Comparison of ENCODE assay signal across 20 cellular contexts in the genomic region with DNA sequence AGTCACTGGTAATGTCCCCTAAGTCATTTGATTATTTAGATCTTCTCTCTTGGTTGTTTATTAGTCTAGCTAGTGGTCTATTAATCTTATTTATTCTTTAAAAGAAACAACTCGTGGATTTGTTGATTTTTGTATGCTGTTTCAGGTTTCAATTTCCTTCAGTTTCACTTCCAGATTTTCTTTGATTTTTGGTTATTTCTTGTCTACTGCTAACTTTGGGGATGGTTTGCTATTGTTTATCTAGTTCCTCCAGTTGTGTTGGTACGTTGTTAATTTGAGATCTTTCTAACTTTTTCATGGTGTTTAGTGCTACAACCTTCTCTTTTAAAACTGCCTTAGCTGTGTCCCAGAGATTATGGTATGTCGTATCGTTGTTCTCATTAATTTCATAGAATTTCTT. TPM values are rescaled to one million over a fixed set of nuclear protein-coding genes. Genes with fewer than 3 reads are reported as not detected.
A peak's percentile ranks its signal among the peaks of the same experiment; 100 is the strongest.
DNase-seq lines count a peak whose midpoint lies in the region; ATAC-seq and TF ChIP-seq lines count a peak whose summit lies in the region.
"Had no signal": no experiment of that assay in that cellular context is flagged by ENCODE, and none has a peak within 500 bp of the region (broad histone marks: within the 10 kb centered on the region; RNA-seq: fewer than 3 reads in every experiment).

No MANE protein-coding gene starts in this region.

- H3K4me2 ChIP-seq in BLaER1 treated with 17β-estradiol and CSF1 and Interleukin-3, amounts not matched to agents 10 nM and 100 nM: peak overlapping the region in 6 of 11 experiments; percentile 19 to 45 (median 38); a peak in 7 of 22 replicates
- H3K4me2 ChIP-seq: BLaER1 had no signal

- ATAC-seq in activated T-helper 17 cell treated with anti-CD3 and anti-CD28 coated beads, Interleukin-2, amount 50 U/mL, for 72 hours (replicated peaks): no peak
- ATAC-seq in memory B cell (ENCODE audit: low read depth): peak; percentile 59
- ATAC-seq in CD8-positive, alpha-beta T cell: no peak

- H3K27me3 ChIP-seq in BLaER1 treated with 17β-estradiol and CSF1 and Interleukin-3, amounts not matched to agents 10 nM and 100 nM: no peaks in the 10 kb centered on the region
- no peaks in the 10 kb centered on the region for H3K27me3 ChIP-seq in CD8-positive, alpha-beta T cell (ENCODE audit: insufficient read depth, low read length)
- H3K27me3 ChIP-seq: BLaER1, Peyer's patch had no signal

- DNase-seq in CD1c-positive myeloid dendritic cell (ENCODE audit: extremely low spot score) (peak; percentile 34), memory B cell (ENCODE audit: low spot score in 2 of 2) (no peak), globus pallidus (ENCODE audit: low spot score) (no peak), lower leg skin (ENCODE audit: low spot score in 2 of 2) (no peak)
- DNase-seq in CD8-positive, alpha-beta T cell: no peak
- DNase-seq: DMS79; H9; HFFc6; KG1; NCI-H1105 treated with DMSO at 0.1 percent for 48 hours; NCI-H2029 treated with DMSO at 0.1 percent for 48 hours; NCI-H226; NCI-H524; NCI-H774; NK-92 treated with Interleukin-12 subunit alpha and Interleukin-12 subunit beta, amount 100 ng/mL, for 24 hours; Peyer's patch had no signal

- no peaks in the 10 kb centered on the region for H3K36me3 ChIP-seq in BLaER1 treated with 17β-estradiol and CSF1 and Interleukin-3, amounts not matched to agents 10 nM and 100 nM
- H3K36me3 ChIP-seq in CD8-positive, alpha-beta T cell (ENCODE audit: insufficient read depth, low read length): no peaks in the 10 kb centered on the region
- H3K36me3 ChIP-seq: BLaER1, Peyer's patch had no signal

- H3K4me1 ChIP-seq in BLaER1 treated with 17β-estradiol and CSF1 and Interleukin-3, amounts not matched to agents 10 nM and 100 nM: peaks cover 0 to 26% (median 6%) of the 10 kb centered on the region in 10 experiments; a peak in 10 of 20 replicates
- H3K4me1 ChIP-seq in CD8-positive, alpha-beta T cell (ENCODE audit: insufficient read depth, low read length): peaks cover 30% of the 10 kb centered on the region
- H3K4me1 ChIP-seq: BLaER1 had no signal

- peak overlapping the region in 1 of 11 experiments; percentile 2; a peak in 2 of 22 replicates for H3K27ac ChIP-seq in BLaER1 treated with 17β-estradiol and CSF1 and Interleukin-3, amounts not matched to agents 10 nM and 100 nM
- H3K27ac ChIP-seq in CD8-positive, alpha-beta T cell (ENCODE audit: low read depth, low read length): no peak overlapping the region
- H3K27ac ChIP-seq: BLaER1, Peyer's patch had no signal

- no peaks in the 10 kb centered on the region for H4K20me1 ChIP-seq in BLaER1 treated with 17β-estradiol and CSF1 and Interleukin-3, amounts not matched to agents 10 nM and 100 nM
- H4K20me1 ChIP-seq: BLaER1 had no signal

- H3K27me3 Mint-ChIP-seq in activated T-helper 17 cell treated with anti-CD3 and anti-CD28 coated beads, Interleukin-2, amount 50 U/mL, for 72 hours: no peaks in the 10 kb centered on the region
- no peaks in the 10 kb centered on the region for H3K27me3 Mint-ChIP-seq in memory B cell
- no peaks in the 10 kb centered on the region for H3K27me3 Mint-ChIP-seq in CD8-positive, alpha-beta T cell (ENCODE audit: low read depth)

- no peak overlapping the region for H3K27ac Mint-ChIP-seq in activated T-helper 17 cell treated with anti-CD3 and anti-CD28 coated beads, Interleukin-2, amount 50 U/mL, for 72 hours
- H3K27ac Mint-ChIP-seq in memory B cell: no peak overlapping the region
- H3K27ac Mint-ChIP-seq in CD8-positive, alpha-beta T cell: no peak overlapping the region
- H3K27ac Mint-ChIP-seq: H9, HFFc6 had no signal

- no peaks in the 10 kb centered on the region for H3K9me3 Mint-ChIP-seq in activated T-helper 17 cell treated with anti-CD3 and anti-CD28 coated beads, Interleukin-2, amount 50 U/mL, for 72 hours
- H3K9me3 Mint-ChIP-seq in memory B cell: no peaks in the 10 kb centered on the region
- no peaks in the 10 kb centered on the region for H3K9me3 Mint-ChIP-seq in CD8-positive, alpha-beta T cell
- H3K9me3 Mint-ChIP-seq: H9, HFFc6 had no signal

- H3K4me3 ChIP-seq in BLaER1 treated with 17β-estradiol and CSF1 and Interleukin-3, amounts not matched to agents 10 nM and 100 nM: no peak overlapping the region
- no peak overlapping the region for H3K4me3 ChIP-seq in lower leg skin (ENCODE audit: low read depth, poor library complexity, severe bottlenecking)
- H3K4me3 ChIP-seq in CD8-positive, alpha-beta T cell (ENCODE audit: low read depth, low read length): no peak overlapping the region
- H3K4me3 ChIP-seq: BLaER1, Peyer's patch had no signal

- POLR2A ChIA-PET in CD8-positive, alpha-beta T cell (lab: Charles Lee): no interaction called here

- intact Hi-C loops in lower leg skin (cut with DNase I; ENCODE audit: low total_unique reads): no loop called here
- intact Hi-C loops in CD8-positive, alpha-beta T cell (cut with DNase I, micrococcal nuclease): no loop called here

- TF ChIP-seq POLR2A in lower leg skin (IDR thresholded peaks at IDR 0.05): no peak

- peaks cover 0 to 12% (median 4%) of the 10 kb centered on the region in 11 experiments; a peak in 4 of 22 replicates for H3K9me3 ChIP-seq in BLaER1 treated with 17β-estradiol and CSF1 and Interleukin-3, amounts not matched to agents 10 nM and 100 nM (replicated peaks in 1 of 11)
- H3K9me3 ChIP-seq in CD8-positive, alpha-beta T cell (ENCODE audit: low read length): no peaks in the 10 kb centered on the region
- H3K9me3 ChIP-seq: BLaER1, Peyer's patch had no signal

- H3K9ac ChIP-seq in BLaER1 treated with 17β-estradiol and CSF1 and Interleukin-3, amounts not matched to agents 10 nM and 100 nM: no peak overlapping the region
- H3K9ac ChIP-seq: BLaER1 had no signal

- WGBS in lower leg skin, 2 donors: 80 to 86% methylated on average over 4 of the region's 4 CpGs

- CTCF ChIA-PET in CD8-positive, alpha-beta T cell (lab: Charles Lee): interaction anchor here (0.6 to 5.3 kb wide), 4 partner anchors 12 to 34 kb away, joined by 3 to 31 read pairs (median 6); no protein-coding TSS in a partner anchor

- no peaks in the 10 kb centered on the region for H3K36me3 Mint-ChIP-seq in activated T-helper 17 cell treated with anti-CD3 and anti-CD28 coated beads, Interleukin-2, amount 50 U/mL, for 72 hours (ENCODE audit: low read depth)
- H3K36me3 Mint-ChIP-seq in memory B cell: no peaks in the 10 kb centered on the region
- H3K36me3 Mint-ChIP-seq in CD8-positive, alpha-beta T cell: no peaks in the 10 kb centered on the region

- TF ChIP-seq CTCF in lower leg skin (IDR thresholded peaks at IDR 0.05): no peak
- no peak for TF ChIP-seq CTCF in CD8-positive, alpha-beta T cell (IDR thresholded peaks at IDR 0.05)

- H3K4me1 Mint-ChIP-seq in activated T-helper 17 cell treated with anti-CD3 and anti-CD28 coated beads, Interleukin-2, amount 50 U/mL, for 72 hours: peaks cover 48% of the 10 kb centered on the region
- peaks cover 16% of the 10 kb centered on the region for H3K4me1 Mint-ChIP-seq in memory B cell
- H3K4me1 Mint-ChIP-seq in CD8-positive, alpha-beta T cell (ENCODE audit: low read depth): peaks cover 56% of the 10 kb centered on the region

- H3K4me3 Mint-ChIP-seq in activated T-helper 17 cell treated with anti-CD3 and anti-CD28 coated beads, Interleukin-2, amount 50 U/mL, for 72 hours: peak overlapping the region; percentile 28
- no peak overlapping the region for H3K4me3 Mint-ChIP-seq in memory B cell
- H3K4me3 Mint-ChIP-seq in CD8-positive, alpha-beta T cell: no peak overlapping the region
- H3K4me3 Mint-ChIP-seq: H9, HFFc6 had no signal

RNA-seq across cellular contexts. Expression of gene CD69, which starts 18.5 kb away (rescaled TPM):
- total RNA-seq in activated T-helper 17 cell treated with anti-CD3 and anti-CD28 coated beads, Interleukin-2, amount 50 U/mL, for 72 hours: 100 to 1,000 TPM in 1 of 2 donors, 10 to 100 TPM in 1; 51.8 to 150 TPM
- 1 to 10 TPM in 3 of 4 donors, under 1 TPM in 1; 0.61 to 4.0 (median 1.9) TPM for total RNA-seq in lower leg skin
- total RNA-seq in CD8-positive, alpha-beta T cell: 100 to 1,000 TPM; 502 to 504 TPM
- total RNA-seq: H9, HFFc6 had no signal

RNA-seq across cellular contexts. Expression of gene CLECL1, which starts 46.3 kb away (rescaled TPM):
- total RNA-seq in activated T-helper 17 cell treated with anti-CD3 and anti-CD28 coated beads, Interleukin-2, amount 50 U/mL, for 72 hours: 1 to 10 TPM; 6.1 to 7.7 TPM
- total RNA-seq in lower leg skin: not detected
- total RNA-seq in CD8-positive, alpha-beta T cell: 1 to 10 TPM; 1.1 to 1.4 TPM
- total RNA-seq: H9, HFFc6 had no signal

RNA-seq across cellular contexts. Expression of gene KLRF1, which starts 48.1 kb away (rescaled TPM):
- total RNA-seq in activated T-helper 17 cell treated with anti-CD3 and anti-CD28 coated beads, Interleukin-2, amount 50 U/mL, for 72 hours: not detected
- total RNA-seq in lower leg skin: under 1 TPM in 1 of 4 donors, not detected in 3; 0.27 TPM
- under 1 TPM; 0.78 to 0.92 TPM for total RNA-seq in CD8-positive, alpha-beta T cell
- total RNA-seq: H9, HFFc6, OCI-LY7, Peyer's patch had no signal

Comparison
In these comparisons a context has a peak if more than half of its experiments do, and no peak if none do; other contexts are left out.
1. RNA of gene CD69, which starts 18.5 kb away (total RNA-seq): 502 to 504 TPM in CD8-positive, alpha-beta T cell and 51.8 to 150 TPM in activated T-helper 17 cell treated with anti-CD3 and anti-CD28 coated beads, Interleukin-2, amount 50 U/mL, for 72 hours; 0.61 to 4.0 TPM in lower leg skin; every median in the first group is over 10 times any median in the second.